16 cellular contexts compared by ENCODE assay signal in the genomic region with DNA sequence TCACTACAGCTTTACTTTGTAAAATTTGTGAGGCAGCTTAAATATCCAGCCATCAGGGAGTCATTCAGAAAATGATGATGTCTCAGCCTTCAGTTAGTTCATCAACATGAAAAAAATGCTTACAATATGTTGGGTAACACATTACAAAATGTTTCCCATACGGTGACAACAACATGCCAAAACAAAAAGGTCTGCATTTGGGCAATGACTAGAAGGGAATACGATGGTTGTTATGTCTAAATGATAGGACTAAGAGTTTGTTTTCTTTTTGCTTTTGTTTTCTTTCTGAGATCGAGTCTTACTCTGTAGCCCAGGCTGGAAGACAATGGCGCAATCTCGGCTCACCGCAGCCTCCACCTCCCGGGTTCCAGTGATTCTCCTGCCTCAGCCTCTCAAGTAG. TPM values are rescaled to one million over a fixed set of nuclear protein-coding genes. Genes with fewer than 3 reads are reported as not detected.
"Had no signal": no experiment of that assay in that cellular context is flagged by ENCODE, and none has a peak within 500 bp of the region (broad histone marks: within the 10 kb centered on the region; RNA-seq: fewer than 3 reads in every experiment).

No MANE protein-coding gene starts in this region.

- H3K4me1 ChIP-seq: ascending aorta, foreskin keratinocyte had no signal

- H3K27ac Mint-ChIP-seq: activated naive CD8-positive, alpha-beta T cell treated with anti-CD3 and anti-CD28 coated beads, Interleukin-2, amount 10 ng/mL, durations not matched to agents 7 days and 5 days; memory B cell; nephron progenitor cell; type B pancreatic cell had no signal

- H3K4me3 Mint-ChIP-seq: activated naive CD8-positive, alpha-beta T cell treated with anti-CD3 and anti-CD28 coated beads, Interleukin-2, amount 10 ng/mL, durations not matched to agents 7 days and 5 days; activated T-cell treated with anti-CD3 and anti-CD28 coated beads, Interleukin-2, amount 50 U/mL, for 4 hours; memory B cell; nephron progenitor cell; type B pancreatic cell had no signal

- H3K9me3 ChIP-seq: ascending aorta, left lung had no signal

- H3K36me3 Mint-ChIP-seq: activated naive CD8-positive, alpha-beta T cell treated with anti-CD3 and anti-CD28 coated beads, Interleukin-2, amount 10 ng/mL, durations not matched to agents 7 days and 5 days; type B pancreatic cell had no signal

- H3K4me1 Mint-ChIP-seq: memory B cell had no signal

- H3K27me3 ChIP-seq: ascending aorta, cardiac muscle cell, foreskin keratinocyte, left lung had no signal

- H3K9me3 Mint-ChIP-seq: activated naive CD8-positive, alpha-beta T cell treated with anti-CD3 and anti-CD28 coated beads, Interleukin-2, amount 10 ng/mL, durations not matched to agents 7 days and 5 days; activated T-cell treated with anti-CD3 and anti-CD28 coated beads, Interleukin-2, amount 50 U/mL, for 4 hours; memory B cell; type B pancreatic cell had no signal

- H3K27ac ChIP-seq: ascending aorta, cardiac muscle cell, foreskin keratinocyte, left lung had no signal

- ATAC-seq: activated T-cell treated with anti-CD3 and anti-CD28 coated beads, Interleukin-2, amount 50 U/mL, for 4 hours; foreskin keratinocyte; left lung had no signal

- H3K4me3 ChIP-seq: ascending aorta, cardiac muscle cell, left lung had no signal

- DNase-seq: activated CD4-positive, alpha-beta T cell treated with anti-CD3 and anti-CD28 coated beads for 1 hour; activated CD4-positive, alpha-beta T cell treated with anti-CD3 and anti-CD28 coated beads, Interleukin-2, amount 50 U/mL, for 48 hours; activated effector memory CD4-positive, alpha-beta T cell treated with anti-CD3 and anti-CD28 coated beads, Interleukin-2, amount 50 U/mL, for 16 hours; activated naive CD8-positive, alpha-beta T cell treated with anti-CD3 and anti-CD28 coated beads, Interleukin-2, amount 10 ng/mL, durations not matched to agents 7 days and 5 days; activated T-cell treated with anti-CD3 and anti-CD28 coated beads, Interleukin-2, amount 50 U/mL, for 4 hours; foreskin keratinocyte; left lung; nephron progenitor cell; stimulated activated CD4-positive, alpha-beta T cell treated with anti-CD3 and anti-CD28 coated beads, Interleukin-2, amount 100 ng/mL, for 48 hours; stimulated activated naive CD4-positive, alpha-beta T cell treated with Interleukin-2 at 50 U/mL for 16 hours had no signal

- H3K36me3 ChIP-seq: ascending aorta, cardiac muscle cell, left lung had no signal

RNA-seq across cellular contexts. Expression of a gene that starts 46.9 kb away (rescaled TPM):
- total RNA-seq: activated naive CD8-positive, alpha-beta T cell treated with anti-CD3 and anti-CD28 coated beads, Interleukin-2, amount 10 ng/mL, durations not matched to agents 7 days and 5 days; activated T-cell treated with anti-CD3 and anti-CD28 coated beads, Interleukin-2, amount 50 U/mL, for 4 hours; ascending aorta; cardiac muscle cell; endothelial cell of umbilical vein; foreskin keratinocyte had no signal
- polyA plus RNA-seq: cardiac muscle cell, foreskin keratinocyte, keratinocyte had no signal
